In the genomic region with DNA sequence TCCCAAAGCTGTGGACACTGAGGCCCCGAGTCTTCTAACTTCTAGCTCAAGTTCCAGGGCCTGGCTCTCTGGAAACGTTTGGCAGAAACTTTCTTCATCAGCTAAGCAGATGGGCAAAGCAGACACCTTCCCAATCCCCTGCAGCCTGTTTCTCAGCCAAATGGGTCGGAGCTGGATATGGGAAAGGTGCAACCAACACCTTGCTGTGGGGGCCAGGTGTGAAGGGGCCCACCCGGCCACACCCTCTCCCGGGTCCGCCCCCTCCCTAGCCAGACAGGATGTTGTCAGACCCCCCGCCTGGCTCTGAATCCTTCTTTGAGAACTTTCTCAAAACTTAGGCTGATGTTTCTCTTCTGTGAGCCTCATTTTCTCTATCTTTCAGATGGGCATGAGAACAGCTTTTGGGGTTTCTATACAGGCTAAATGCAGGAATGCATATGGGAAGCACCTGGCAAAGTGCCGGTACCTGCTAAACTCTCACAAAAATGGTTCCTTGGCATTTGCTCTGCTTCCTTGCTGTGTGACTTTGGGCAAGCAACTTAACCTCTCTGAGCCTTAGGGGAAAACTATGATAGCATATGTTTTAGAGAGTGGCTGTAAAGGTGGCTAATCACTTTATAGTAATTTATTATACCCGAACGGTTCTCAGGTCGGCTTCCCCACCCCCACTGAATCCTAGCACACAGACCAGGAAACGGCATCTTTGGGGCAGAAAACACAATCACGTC, we compare ENCODE assay signal across 11 cellular contexts. TPM values are rescaled to one million over a fixed set of nuclear protein-coding genes. Genes with fewer than 3 reads are reported as not detected.
DNase-seq lines count a peak whose midpoint lies in the region; ATAC-seq and TF ChIP-seq lines count a peak whose summit lies in the region.
"Had no signal": no experiment of that assay in that cellular context is flagged by ENCODE, and none has a peak within 500 bp of the region (broad histone marks: within the 10 kb centered on the region; RNA-seq: fewer than 3 reads in every experiment).

No MANE protein-coding gene starts in this region.

- no peak for ATAC-seq in WTC11
- ATAC-seq in CD8-positive, alpha-beta T cell: no peak

- H3K4me3 Mint-ChIP-seq in Calu3 (ENCODE audit: low read depth, unreplicated experiment) (peak overlapping the region; percentile 63), WTC11 (peak overlapping the region; percentile 84), CD14-positive monocyte (peak overlapping the region in 1 of 2 donors; percentile 85)
- H3K4me3 Mint-ChIP-seq in CD8-positive, alpha-beta T cell: no peak overlapping the region

- TSS peak; percentile 54 for BruUV-seq in Calu3 (replicated peaks; lab: Mats Ljungman, UMichigan)

- H3K36me3 ChIP-seq in iPS-18a (ENCODE audit: control insufficient read depth, low read depth, low read length) (no peaks in the 10 kb centered on the region), smooth muscle cell (ENCODE audit: low read depth) (no peaks in the 10 kb centered on the region)
- H3K36me3 ChIP-seq in CD8-positive, alpha-beta T cell (ENCODE audit: insufficient read depth, low read length): no peaks in the 10 kb centered on the region

- H3K36me3 Mint-ChIP-seq in Calu3 (ENCODE audit: insufficient read depth, unreplicated experiment) (peaks cover 24% of the 10 kb centered on the region), WTC11 (peaks cover 5% of the 10 kb centered on the region; the same call in 1 of the 2 replicates), CD14-positive monocyte (peaks cover 23 to 34% of the 10 kb centered on the region in 2 donors)
- no peaks in the 10 kb centered on the region for H3K36me3 Mint-ChIP-seq in CD8-positive, alpha-beta T cell
- H3K36me3 Mint-ChIP-seq: IgD-negative memory B cell had no signal

- H3K9me3 Mint-ChIP-seq in Calu3 (ENCODE audit: low read depth, unreplicated experiment) (no peaks in the 10 kb centered on the region), WTC11 (no peaks in the 10 kb centered on the region), CD14-positive monocyte (no peaks in the 10 kb centered on the region)
- H3K9me3 Mint-ChIP-seq in CD8-positive, alpha-beta T cell: no peaks in the 10 kb centered on the region
- H3K9me3 Mint-ChIP-seq: IgD-negative memory B cell had no signal

- no peak for TF ChIP-seq CTCF in Calu3 (IDR thresholded peaks at IDR 0.05; ENCODE audit: unreplicated experiment)
- TF ChIP-seq CTCF in WTC11 (IDR thresholded peaks at IDR 0.05): no peak
- no peak for TF ChIP-seq CTCF in smooth muscle cell (IDR thresholded peaks at IDR 0.05; ENCODE audit: borderline replicate concordance, insufficient read depth, poor library complexity, severe bottlenecking)
- no peak for TF ChIP-seq CTCF in CD14-positive monocyte (IDR thresholded peaks at IDR 0.05)
- no peak for TF ChIP-seq CTCF in CD8-positive, alpha-beta T cell (IDR thresholded peaks at IDR 0.05)

- DNase-seq in Calu3 (no peak), WTC11 (ENCODE audit: low spot score) (no peak), smooth muscle cell (lab: John Stamatoyannopoulos, UW; ENCODE audit: unreplicated experiment) (no peak), kidney tubule cell (ENCODE audit: low spot score) (no peak), CD14-positive monocyte (ENCODE audit: low spot score) (no peak)
- no peak for DNase-seq in activated CD8-positive, alpha-beta memory T cell treated with anti-CD3 and anti-CD28 coated beads, Interleukin-2, amount 50 U/mL, for 4 hours
- DNase-seq in CD8-positive, alpha-beta T cell: no peak
- DNase-seq: NCI-H446 treated with DMSO at 0.1 percent for 48 hours had no signal

- intact Hi-C loops in Calu3 (cut with micrococcal nuclease; ENCODE audit: unreplicated experiment): no loop called here
- intact Hi-C loops in CD14-positive monocyte (cut with micrococcal nuclease): no loop called here
- intact Hi-C loops in CD8-positive, alpha-beta T cell (cut with DNase I, micrococcal nuclease): loop anchor here (5.0 to 10.0 kb wide), 2 partner anchors 478 to 480 kb away; no protein-coding TSS in a partner anchor

- peaks cover 46% of the 10 kb centered on the region for H3K4me1 ChIP-seq in iPS-18a (ENCODE audit: control insufficient read depth, low read depth, low read length)
- H3K4me1 ChIP-seq in smooth muscle cell (ENCODE audit: low read depth): peaks cover 51% of the 10 kb centered on the region
- H3K4me1 ChIP-seq in CD8-positive, alpha-beta T cell (ENCODE audit: insufficient read depth, low read length): peaks cover 14% of the 10 kb centered on the region

- H3K27ac Mint-ChIP-seq in Calu3 (ENCODE audit: unreplicated experiment) (no peak overlapping the region), WTC11 (no peak overlapping the region), CD14-positive monocyte (no peak overlapping the region)
- H3K27ac Mint-ChIP-seq in CD8-positive, alpha-beta T cell: no peak overlapping the region

- H3K27ac ChIP-seq in iPS-18a (ENCODE audit: low read length) (no peak overlapping the region), smooth muscle cell (ENCODE audit: low read depth) (no peak overlapping the region)
- no peak overlapping the region for H3K27ac ChIP-seq in CD8-positive, alpha-beta T cell (ENCODE audit: low read depth, low read length)

- H3K4me3 ChIP-seq in iPS-18a (ENCODE audit: low read length): peak overlapping the region; percentile 19
- H3K4me3 ChIP-seq in smooth muscle cell: peak overlapping the region; percentile 77
- H3K4me3 ChIP-seq in CD8-positive, alpha-beta T cell (ENCODE audit: low read depth, low read length): no peak overlapping the region

- H2AFZ ChIP-seq in smooth muscle cell (ENCODE audit: low read depth): no peak overlapping the region

- peaks cover 39% of the 10 kb centered on the region for H4K20me1 ChIP-seq in smooth muscle cell (ENCODE audit: low read depth)

- H3K4me1 Mint-ChIP-seq in Calu3 (ENCODE audit: low read depth, unreplicated experiment) (peaks cover 21% of the 10 kb centered on the region), WTC11 (peaks cover 86% of the 10 kb centered on the region), CD14-positive monocyte (peaks cover 50% of the 10 kb centered on the region)
- peaks cover 23% of the 10 kb centered on the region for H3K4me1 Mint-ChIP-seq in CD8-positive, alpha-beta T cell (ENCODE audit: low read depth)

- H3K27me3 ChIP-seq in iPS-18a (ENCODE audit: control insufficient read depth, insufficient read depth, low read length) (peaks cover 38% of the 10 kb centered on the region), smooth muscle cell (ENCODE audit: low read depth) (no peaks in the 10 kb centered on the region)
- no peaks in the 10 kb centered on the region for H3K27me3 ChIP-seq in CD8-positive, alpha-beta T cell (ENCODE audit: insufficient read depth, low read length)

- CTCF ChIA-PET in Calu3 (lab: Charles Lee): interaction anchor here (0.6 to 1.2 kb wide), 2 partner anchors 81 to 87 kb away, joined by 4 to 5 read pairs; no protein-coding TSS in a partner anchor
- CTCF ChIA-PET in WTC11 (lab: Charles Lee): interaction anchor here (0.7 to 10.5 kb wide), 4 partner anchors 84 to 194 kb away, joined by 3 to 288 read pairs (median 4); a partner anchor contains a TSS
- CTCF ChIA-PET in CD8-positive, alpha-beta T cell (lab: Charles Lee): interaction anchor here (15.6 kb wide), 1 partner anchor 87 kb away, joined by 343 read pairs; no protein-coding TSS in a partner anchor

- H3K9me3 ChIP-seq in iPS-18a (ENCODE audit: control insufficient read depth, low read depth, low read length) (no peaks in the 10 kb centered on the region), smooth muscle cell (replicated peaks; ENCODE audit: low read depth) (no peaks in the 10 kb centered on the region)
- H3K9me3 ChIP-seq in CD8-positive, alpha-beta T cell (ENCODE audit: low read length): no peaks in the 10 kb centered on the region

- H3K9ac ChIP-seq in iPS-18a (ENCODE audit: low read length): no peak overlapping the region
- peak overlapping the region; percentile 75 for H3K9ac ChIP-seq in smooth muscle cell (ENCODE audit: low read depth)

- H3K4me2 ChIP-seq in smooth muscle cell: peak overlapping the region; percentile 93

- POLR2A ChIA-PET in WTC11 (lab: Charles Lee): no interaction called here
- POLR2A ChIA-PET in CD8-positive, alpha-beta T cell (lab: Charles Lee): interaction anchor here (0.9 kb wide), 1 partner anchor 169 kb away, joined by 3 read pairs; a partner anchor contains a TSS

- H3K27me3 Mint-ChIP-seq in Calu3 (ENCODE audit: unreplicated experiment) (peaks cover 29% of the 10 kb centered on the region), WTC11 (ENCODE audit: low read depth) (peaks cover 30% of the 10 kb centered on the region), CD14-positive monocyte (ENCODE audit: low read depth in 3 of 3) (peaks cover 17 to 25% (median 22%) of the 10 kb centered on the region in 3 donors)
- no peaks in the 10 kb centered on the region for H3K27me3 Mint-ChIP-seq in CD8-positive, alpha-beta T cell (ENCODE audit: low read depth)

- 44% methylated on average over 13 of the region's 13 CpGs for WGBS in smooth muscle cell (ENCODE audit: low lambda C conversion rate)

- H3F3A ChIP-seq in smooth muscle cell (ENCODE audit: low read depth): peaks cover 35% of the 10 kb centered on the region

- H3K79me2 ChIP-seq in smooth muscle cell (ENCODE audit: low read depth): peaks cover 39% of the 10 kb centered on the region

TF ChIP-seq in WTC11, 78 proteins besides CTCF, POLR2A, EP300 and RAD21:
- no peak for TF ChIP-seq FOXK1 (CRISPR knock-in tag; IDR thresholded peaks at IDR 0.05)
- TF ChIP-seq, protein P1, sequence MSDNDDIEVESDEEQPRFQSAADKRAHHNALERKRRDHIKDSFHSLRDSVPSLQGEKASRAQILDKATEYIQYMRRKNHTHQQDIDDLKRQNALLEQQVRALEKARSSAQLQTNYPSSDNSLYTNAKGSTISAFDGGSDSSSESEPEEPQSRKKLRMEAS (CRISPR knock-in tag; IDR thresholded peaks at IDR 0.05): 0 out of 2 replicates have a peak, but pooled peaks have one; percentile 25

RNA-seq across cellular contexts. Expression of a gene that starts 1.8 kb away (rescaled TPM):
- total RNA-seq in Calu3 (2022) (0.81 and 0.90 TPM in 2 replicates), WTC11 (2021) (7.0 to 8.7 TPM (median 7.9 TPM) in 3 replicates), smooth muscle cell (3.7 and 5.6 TPM in 2 replicates)
- polyA plus RNA-seq in smooth muscle cell (16.1 and 20.7 TPM in 2 replicates), CD14-positive monocyte (1 to 10 TPM; 2.4 to 2.6 TPM)
- 1 to 10 TPM; 3.0 to 3.1 TPM for total RNA-seq in CD8-positive, alpha-beta T cell
- total RNA-seq: temporal lobe had no signal

RNA-seq across cellular contexts. Expression of a gene that starts 48.4 kb away (rescaled TPM):
- total RNA-seq in Calu3 (2022): 72.3 and 93.9 TPM in 2 replicates
- 86.6 to 91.6 TPM (median 88.1 TPM) in 3 replicates for total RNA-seq in WTC11 (2021)
- total RNA-seq in smooth muscle cell: 54.2 and 62.7 TPM in 2 replicates
- 80.5 and 87.2 TPM in 2 replicates for polyA plus RNA-seq in smooth muscle cell
- polyA plus RNA-seq in CD14-positive monocyte: 100 to 1,000 TPM; 146 to 164 TPM
- total RNA-seq in CD8-positive, alpha-beta T cell: 100 to 1,000 TPM; 137 to 151 TPM

Comparison
In these comparisons a context has a peak if more than half of its experiments do, and no peak if none do; other contexts are left out.
1. intact Hi-C loops: an anchor here in CD8-positive, alpha-beta T cell (5.0 to 10.0 kb wide); none called in Calu3 and CD14-positive monocyte.